8 cellular contexts compared by ENCODE assay signal in genomic region chr6:169725270-169726048, GRCh38. TPM values are rescaled to one million over a fixed set of nuclear protein-coding genes. Genes with fewer than 3 reads are reported as not detected.
DNase-seq lines count a peak whose midpoint lies in the region; ATAC-seq and TF ChIP-seq lines count a peak whose summit lies in the region.

No MANE protein-coding gene starts in this region.

- H3K36me3 ChIP-seq in muscle layer of colon (ENCODE audit: insufficient read depth, low read length): no peaks in the 10 kb centered on the region
- no peaks in the 10 kb centered on the region for H3K36me3 ChIP-seq in thymus (ENCODE audit: control insufficient read depth, insufficient read depth)

- H3K27ac ChIP-seq in HL-60 (replicated peaks) (peak overlapping the region; percentile 81), VCaP (peak overlapping the region; percentile 95), muscle layer of colon (ENCODE audit: low read depth, low read length) (peak overlapping the region; percentile 81), thymus (ENCODE audit: low read depth) (no peak overlapping the region)

- H3K4me1 ChIP-seq in muscle layer of colon (ENCODE audit: insufficient read depth, low read length) (peaks cover 15% of the 10 kb centered on the region), thymus (ENCODE audit: control insufficient read depth, insufficient read depth, low read length) (peaks cover 6% of the 10 kb centered on the region)

- ATAC-seq in esophagus mucosa (peak; percentile 62), GM21423 (IDR thresholded peaks at IDR 0.05; ENCODE audit: unreplicated experiment) (no peak), GM18868 (IDR thresholded peaks at IDR 0.05; ENCODE audit: unreplicated experiment) (no peak)

- peak; percentile 49 to 54 for DNase-seq in AML-193 (lab: John Stamatoyannopoulos, UW)
- DNase-seq in HL-60 (ENCODE audit: low read depth in 1 of 2, low spot score in 1 of 2): peak in 1 of 2 experiments; percentile 9

- H3K4me3 ChIP-seq in HL-60 (replicated peaks; ENCODE audit: insufficient read depth, low read length) (peak overlapping the region; percentile 61), muscle layer of colon (ENCODE audit: low read depth in 1 of 2, low read length in 2 of 2) (peak overlapping the region; percentile 64 to 90), thymus (ENCODE audit: low read length) (peak overlapping the region; percentile 90)

- H3K27me3 ChIP-seq in HL-60 (ENCODE audit: insufficient read depth, poor library complexity, severe bottlenecking): no peaks in the 10 kb centered on the region
- no peaks in the 10 kb centered on the region for H3K27me3 ChIP-seq in muscle layer of colon (ENCODE audit: control insufficient read depth in 1 of 2, insufficient read depth in 2 of 2, low read length in 2 of 2)
- no peaks in the 10 kb centered on the region for H3K27me3 ChIP-seq in thymus (ENCODE audit: control insufficient read depth, insufficient read depth)

- no peak overlapping the region for H3K9ac ChIP-seq in muscle layer of colon (ENCODE audit: low read length)

- H3K9me3 ChIP-seq in muscle layer of colon (ENCODE audit: low read length) (no peaks in the 10 kb centered on the region), thymus (ENCODE audit: control insufficient read depth) (no peaks in the 10 kb centered on the region)

- TF ChIP-seq CTCF in HL-60 (IDR thresholded peaks at IDR 0.05; ENCODE audit: insufficient read depth, low read length) (no peak), VCaP (conservative IDR thresholded peaks at IDR 0.05) (no peak)

- WGBS in thymus: 38% methylated on average over 21 of the region's 21 CpGs

RNA-seq across cellular contexts. Expression of gene PHF10, which starts 1.2 kb away (rescaled TPM):
- 25.4 TPM for total RNA-seq in esophagus mucosa
- polyA plus RNA-seq in thymus: 90.0 TPM

RNA-seq across cellular contexts. Expression of gene C6orf120, which starts 23.5 kb away (rescaled TPM):
- 11.4 TPM for total RNA-seq in esophagus mucosa
- polyA plus RNA-seq in thymus: 12.2 TPM

RNA-seq across cellular contexts. Expression of gene WDR27, which starts 23.6 kb away (rescaled TPM):
- total RNA-seq in esophagus mucosa: 24.4 TPM
- 42.0 TPM for polyA plus RNA-seq in thymus

RNA-seq across cellular contexts. Expression of gene DYNLT2, which starts 25.9 kb away (rescaled TPM):
- total RNA-seq in esophagus mucosa: 0.84 TPM
- polyA plus RNA-seq in thymus: 8.9 TPM

RNA-seq across cellular contexts. Expression of gene ERMARD, which starts 26.0 kb away (rescaled TPM):
- total RNA-seq in esophagus mucosa: 19.6 TPM
- 104 TPM for polyA plus RNA-seq in thymus
